20 cellular contexts compared by ENCODE assay signal in genomic region chr16:3846595-3847091, GRCh38.
"Had no signal": no experiment of that assay in that cellular context is flagged by ENCODE, and none has a peak within 500 bp of the region (broad histone marks: within the 10 kb centered on the region; RNA-seq: fewer than 3 reads in every experiment).

No MANE protein-coding gene starts in this region.

- H3K27ac Mint-ChIP-seq: activated naive CD4-positive, alpha-beta T cell treated with anti-CD3 and anti-CD28 coated beads, Interleukin-2, amount 10 ng/mL, durations not matched to agents 7 days and 5 days; activated naive CD8-positive, alpha-beta T cell treated with anti-CD3 and anti-CD28 coated beads, Interleukin-2, amount 50 U/mL, for 24 hours; type B pancreatic cell had no signal

- H3K9me3 Mint-ChIP-seq: activated naive CD4-positive, alpha-beta T cell treated with anti-CD3 and anti-CD28 coated beads, Interleukin-2, amount 10 ng/mL, durations not matched to agents 7 days and 5 days; activated naive CD8-positive, alpha-beta T cell treated with anti-CD3 and anti-CD28 coated beads, Interleukin-2, amount 50 U/mL, for 24 hours; naive thymus-derived CD8-positive, alpha-beta T cell; stimulated activated naive B cell treated with anti-CD40 and anti-IgM and Interleukin-4, amounts not matched to agents 10 μg/mL and 1 μg/mL and 100 μg/mL, for 72 hours; type B pancreatic cell had no signal

- ATAC-seq: activated naive CD8-positive, alpha-beta T cell treated with anti-CD3 and anti-CD28 coated beads, Interleukin-2, amount 50 U/mL, for 24 hours; naive thymus-derived CD8-positive, alpha-beta T cell; sciatic nerve; SK-N-SH treated with all-trans-retinoic acid at 6 μM for 48 hours; stimulated activated naive B cell treated with anti-CD40 and anti-IgM and Interleukin-4, amounts not matched to agents 10 μg/mL and 1 μg/mL and 100 μg/mL, for 72 hours had no signal

- DNase-seq: activated CD4-positive, alpha-beta T cell treated with anti-CD3 and anti-CD28 coated beads for 4 hours; activated CD4-positive, alpha-beta T cell treated with anti-CD3 and anti-CD28 coated beads, Interleukin-2, amount 50 U/mL, for 48 hours; activated CD4-positive, CD25-positive, alpha-beta regulatory T cell; activated effector memory CD4-positive, alpha-beta T cell treated with Interleukin-2 at 50 U/mL for 16 hours; activated naive CD4-positive, alpha-beta T cell treated with anti-CD3 and anti-CD28 coated beads, Interleukin-2, amount 10 ng/mL, durations not matched to agents 7 days and 5 days; activated naive CD8-positive, alpha-beta T cell treated with anti-CD3 and anti-CD28 coated beads, Interleukin-2, amount 50 U/mL, for 24 hours; activated T-cell treated with anti-CD3 and anti-CD28 coated beads, Interleukin-2, amount 50 U/mL, for 48 hours; foreskin melanocyte; hippocampal formation; left ventricle myocardium inferior; naive thymus-derived CD8-positive, alpha-beta T cell; small intestine; stimulated activated CD4-positive, alpha-beta T cell treated with anti-CD3 and anti-CD28 coated beads, Interleukin-2, amount 100 ng/mL, for 48 hours; stimulated activated CD8-positive, alpha-beta memory T cell treated with anti-CD3 and anti-CD28 coated beads, Interleukin-4, amount 100 ng/mL, for 48 hours; stimulated activated naive B cell treated with anti-CD40 and anti-IgM and Interleukin-4, amounts not matched to agents 10 μg/mL and 1 μg/mL and 100 μg/mL, for 72 hours; testis had no signal

- H3K4me1 Mint-ChIP-seq: activated naive CD4-positive, alpha-beta T cell treated with anti-CD3 and anti-CD28 coated beads, Interleukin-2, amount 10 ng/mL, durations not matched to agents 7 days and 5 days had no signal

- H3K9ac ChIP-seq: parathyroid adenoma had no signal

- H3K4me3 ChIP-seq: left ventricle myocardium inferior, testis had no signal

- H3K27me3 ChIP-seq: testis had no signal

- H3K4me3 Mint-ChIP-seq: activated naive CD4-positive, alpha-beta T cell treated with anti-CD3 and anti-CD28 coated beads, Interleukin-2, amount 10 ng/mL, durations not matched to agents 7 days and 5 days; activated naive CD8-positive, alpha-beta T cell treated with anti-CD3 and anti-CD28 coated beads, Interleukin-2, amount 50 U/mL, for 24 hours; stimulated activated naive B cell treated with anti-CD40 and anti-IgM and Interleukin-4, amounts not matched to agents 10 μg/mL and 1 μg/mL and 100 μg/mL, for 72 hours; type B pancreatic cell had no signal

- H3K9me3 ChIP-seq: left ventricle myocardium inferior, testis had no signal

- H3K27ac ChIP-seq: left ventricle myocardium inferior, parathyroid adenoma, testis had no signal

- H3K27me3 Mint-ChIP-seq: activated naive CD4-positive, alpha-beta T cell treated with anti-CD3 and anti-CD28 coated beads, Interleukin-2, amount 10 ng/mL, durations not matched to agents 7 days and 5 days; activated naive CD8-positive, alpha-beta T cell treated with anti-CD3 and anti-CD28 coated beads, Interleukin-2, amount 50 U/mL, for 24 hours; naive thymus-derived CD8-positive, alpha-beta T cell; stimulated activated naive B cell treated with anti-CD40 and anti-IgM and Interleukin-4, amounts not matched to agents 10 μg/mL and 1 μg/mL and 100 μg/mL, for 72 hours; type B pancreatic cell had no signal
